ENCODE assay signal across 13 cellular contexts in genomic region chr1:24735156-24735618, GRCh38. TPM values are rescaled to one million over a fixed set of nuclear protein-coding genes. Genes with fewer than 3 reads are reported as not detected.
A peak's percentile ranks its signal among the peaks of the same experiment; 100 is the strongest.
DNase-seq lines count a peak whose midpoint lies in the region; ATAC-seq and TF ChIP-seq lines count a peak whose summit lies in the region.
"Had no signal": no experiment of that assay in that cellular context is flagged by ENCODE, and none has a peak within 500 bp of the region (broad histone marks: within the 10 kb centered on the region; RNA-seq: fewer than 3 reads in every experiment).

No MANE protein-coding gene starts in this region.

- H3K9me3 Mint-ChIP-seq in nephron progenitor cell = no peaks in the 10 kb centered on the region

- TF ChIP-seq CTCF in heart right ventricle (IDR thresholded peaks at IDR 0.05) (no peak), esophagus muscularis mucosa (IDR thresholded peaks at IDR 0.05) (no peak), nephron progenitor cell (IDR thresholded peaks at IDR 0.05) (no peak)

- 44% methylated on average over 8 of the region's 8 CpGs for WGBS in heart right ventricle, 2 donors
- WGBS in esophagus muscularis mucosa = 67% methylated on average over 8 of the region's 8 CpGs

- no peaks in the 10 kb centered on the region for H3K9me3 ChIP-seq in heart right ventricle
- H3K9me3 ChIP-seq in esophagus muscularis mucosa = no peaks in the 10 kb centered on the region

- no peak for TF ChIP-seq EP300 in esophagus muscularis mucosa (IDR thresholded peaks at IDR 0.05)

- peak overlapping the region; percentile 7 for H3K4me3 Mint-ChIP-seq in nephron progenitor cell

- peaks cover 17 to 51% (median 35%) of the 10 kb centered on the region in 9 donors for H3K4me1 ChIP-seq in heart right ventricle
- peaks cover 31 to 33% (median 33%) of the 10 kb centered on the region in 4 donors for H3K4me1 ChIP-seq in esophagus muscularis mucosa

- H3K27me3 Mint-ChIP-seq in nephron progenitor cell (ENCODE audit: low read depth, poor library complexity) = peaks cover 8% of the 10 kb centered on the region

- no peaks in the 10 kb centered on the region for H3K27me3 ChIP-seq in heart right ventricle
- no peaks in the 10 kb centered on the region for H3K27me3 ChIP-seq in esophagus muscularis mucosa

- H3K27ac ChIP-seq in heart right ventricle (peak overlapping the region; percentile 64 to 91 (median 82)), esophagus muscularis mucosa (replicated peaks in 1 of 4) (peak overlapping the region; percentile 52 to 68 (median 63))

- peaks cover 47% of the 10 kb centered on the region for H3K4me1 Mint-ChIP-seq in nephron progenitor cell

- intact Hi-C loops in heart right ventricle (cut with DNase I) = no loop called here
- intact Hi-C loops in Right ventricle myocardium inferior (cut with DNase I) = no loop called here
- intact Hi-C loops in esophagus muscularis mucosa (cut with DNase I) = no loop called here

- H3K36me3 Mint-ChIP-seq in nephron progenitor cell (ENCODE audit: low read depth) = no peaks in the 10 kb centered on the region

- TF ChIP-seq POLR2A in esophagus muscularis mucosa (IDR thresholded peaks at IDR 0.05; ENCODE audit: low read depth) = no peak

- peak overlapping the region; percentile 95 for H3K27ac Mint-ChIP-seq in nephron progenitor cell

- peak in 1 of 8 donors; percentile 17 for ATAC-seq in heart right ventricle
- ATAC-seq in Right ventricle myocardium inferior = no peak
- ATAC-seq in HG02610 (IDR thresholded peaks at IDR 0.05; ENCODE audit: unreplicated experiment) = no peak

- H3K36me3 ChIP-seq in heart right ventricle (no peaks in the 10 kb centered on the region), esophagus muscularis mucosa (no peaks in the 10 kb centered on the region)

- DNase-seq in heart right ventricle (no peak), Right ventricle myocardium inferior (ENCODE audit: missing footprints) (no peak), esophagus muscularis mucosa (ENCODE audit: extremely low spot score) (no peak), nephron progenitor cell (no peak), NCI-H1436 (lab: John Stamatoyannopoulos, UW) (no peak), germinal center (ENCODE audit: low spot score) (no peak)
- DNase-seq in activated naive CD4-positive, alpha-beta T cell treated with anti-CD3 and anti-CD28 coated beads, Interleukin-2, amount 50 U/mL, for 16 hours = no peak
- DNase-seq: ACHN, activated gamma-delta T cell, dermis blood vessel endothelial cell, DND-41, hippocampal formation had no signal

- H3K4me3 ChIP-seq in heart right ventricle (peak overlapping the region in 1 of 10 donors; percentile 32), esophagus muscularis mucosa (no peak overlapping the region)

RNA-seq across cellular contexts. Expression of gene CLIC4, which starts 10.1 kb away (rescaled TPM):
- 100 to 1,000 TPM; 256 to 511 (median 353) TPM for total RNA-seq in heart right ventricle
- polyA plus RNA-seq in heart right ventricle = 100 to 1,000 TPM in 1 of 2 donors, 10 to 100 TPM in 1; 90.8 to 308 TPM
- total RNA-seq in Right ventricle myocardium inferior = 406 TPM
- total RNA-seq in esophagus muscularis mucosa = 100 to 1,000 TPM; 375 to 606 (median 595) TPM
